1 cellular context compared by ENCODE assay signal in the genomic region with DNA sequence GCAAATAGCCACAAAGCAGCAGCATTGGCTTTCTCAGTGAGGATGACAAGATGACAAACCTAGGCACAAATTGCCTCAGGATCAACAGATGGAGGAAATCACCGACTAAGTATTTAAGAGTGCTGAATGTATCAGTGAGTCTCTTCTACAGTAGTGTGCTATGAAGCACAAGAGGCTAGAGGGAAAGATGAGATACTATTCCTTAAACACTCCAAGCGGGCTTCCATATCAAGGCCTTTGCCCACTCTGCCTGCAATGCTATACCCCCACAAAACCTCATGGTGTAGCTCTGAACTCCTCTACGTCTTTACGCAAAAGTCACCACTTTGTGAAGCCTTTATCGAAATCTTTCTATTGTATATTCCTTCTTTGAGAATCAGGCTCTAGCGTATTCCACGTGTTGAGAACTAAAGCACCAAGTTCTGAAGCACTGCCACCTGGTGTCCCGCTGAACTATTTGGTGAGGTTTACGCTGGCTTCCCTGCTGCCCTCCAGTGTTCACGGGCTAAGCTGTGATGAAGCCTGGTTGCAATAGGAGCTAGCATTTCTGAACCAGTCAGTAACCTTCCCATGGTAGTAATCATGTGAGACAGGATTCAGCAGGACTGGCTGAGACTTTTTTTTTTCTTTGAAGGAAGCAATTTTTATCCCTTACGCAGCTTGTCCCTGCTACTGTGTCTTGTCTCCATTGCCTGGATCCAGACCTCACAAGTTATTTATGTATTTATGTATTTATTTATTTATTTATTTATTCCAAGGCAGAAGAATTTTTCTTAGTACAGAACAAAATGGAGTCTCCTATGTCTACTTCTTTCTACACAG.
TF ChIP-seq lines count a peak whose summit lies in the region.

No MANE protein-coding gene starts in this region.

TF ChIP-seq in SK-N-SH, 30 proteins besides CTCF, POLR2A, EP300 and RAD21 (continued from another document):
- TF ChIP-seq, protein P1, sequence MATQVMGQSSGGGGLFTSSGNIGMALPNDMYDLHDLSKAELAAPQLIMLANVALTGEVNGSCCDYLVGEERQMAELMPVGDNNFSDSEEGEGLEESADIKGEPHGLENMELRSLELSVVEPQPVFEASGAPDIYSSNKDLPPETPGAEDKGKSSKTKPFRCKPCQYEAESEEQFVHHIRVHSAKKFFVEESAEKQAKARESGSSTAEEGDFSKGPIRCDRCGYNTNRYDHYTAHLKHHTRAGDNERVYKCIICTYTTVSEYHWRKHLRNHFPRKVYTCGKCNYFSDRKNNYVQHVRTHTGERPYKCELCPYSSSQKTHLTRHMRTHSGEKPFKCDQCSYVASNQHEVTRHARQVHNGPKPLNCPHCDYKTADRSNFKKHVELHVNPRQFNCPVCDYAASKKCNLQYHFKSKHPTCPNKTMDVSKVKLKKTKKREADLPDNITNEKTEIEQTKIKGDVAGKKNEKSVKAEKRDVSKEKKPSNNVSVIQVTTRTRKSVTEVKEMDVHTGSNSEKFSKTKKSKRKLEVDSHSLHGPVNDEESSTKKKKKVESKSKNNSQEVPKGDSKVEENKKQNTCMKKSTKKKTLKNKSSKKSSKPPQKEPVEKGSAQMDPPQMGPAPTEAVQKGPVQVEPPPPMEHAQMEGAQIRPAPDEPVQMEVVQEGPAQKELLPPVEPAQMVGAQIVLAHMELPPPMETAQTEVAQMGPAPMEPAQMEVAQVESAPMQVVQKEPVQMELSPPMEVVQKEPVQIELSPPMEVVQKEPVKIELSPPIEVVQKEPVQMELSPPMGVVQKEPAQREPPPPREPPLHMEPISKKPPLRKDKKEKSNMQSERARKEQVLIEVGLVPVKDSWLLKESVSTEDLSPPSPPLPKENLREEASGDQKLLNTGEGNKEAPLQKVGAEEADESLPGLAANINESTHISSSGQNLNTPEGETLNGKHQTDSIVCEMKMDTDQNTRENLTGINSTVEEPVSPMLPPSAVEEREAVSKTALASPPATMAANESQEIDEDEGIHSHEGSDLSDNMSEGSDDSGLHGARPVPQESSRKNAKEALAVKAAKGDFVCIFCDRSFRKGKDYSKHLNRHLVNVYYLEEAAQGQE (IDR thresholded peaks at IDR 0.05; ENCODE audit: low read depth, low read length), result no peak
- TF ChIP-seq, protein P2, sequence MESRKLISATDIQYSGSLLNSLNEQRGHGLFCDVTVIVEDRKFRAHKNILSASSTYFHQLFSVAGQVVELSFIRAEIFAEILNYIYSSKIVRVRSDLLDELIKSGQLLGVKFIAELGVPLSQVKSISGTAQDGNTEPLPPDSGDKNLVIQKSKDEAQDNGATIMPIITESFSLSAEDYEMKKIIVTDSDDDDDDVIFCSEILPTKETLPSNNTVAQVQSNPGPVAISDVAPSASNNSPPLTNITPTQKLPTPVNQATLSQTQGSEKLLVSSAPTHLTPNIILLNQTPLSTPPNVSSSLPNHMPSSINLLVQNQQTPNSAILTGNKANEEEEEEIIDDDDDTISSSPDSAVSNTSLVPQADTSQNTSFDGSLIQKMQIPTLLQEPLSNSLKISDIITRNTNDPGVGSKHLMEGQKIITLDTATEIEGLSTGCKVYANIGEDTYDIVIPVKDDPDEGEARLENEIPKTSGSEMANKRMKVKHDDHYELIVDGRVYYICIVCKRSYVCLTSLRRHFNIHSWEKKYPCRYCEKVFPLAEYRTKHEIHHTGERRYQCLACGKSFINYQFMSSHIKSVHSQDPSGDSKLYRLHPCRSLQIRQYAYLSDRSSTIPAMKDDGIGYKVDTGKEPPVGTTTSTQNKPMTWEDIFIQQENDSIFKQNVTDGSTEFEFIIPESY (IDR thresholded peaks at IDR 0.05; ENCODE audit: borderline replicate concordance, low read depth), result no peak
- TF ChIP-seq FOXM1 (IDR thresholded peaks at IDR 0.05; ENCODE audit: low read depth), result no peak
- TF ChIP-seq MEF2A (IDR thresholded peaks at IDR 0.05; ENCODE audit: borderline replicate concordance, low read depth), result no peak
- no peak for TF ChIP-seq RXRA (IDR thresholded peaks at IDR 0.05; ENCODE audit: borderline replicate concordance, low read depth)
- TF ChIP-seq SMC3 (IDR thresholded peaks at IDR 0.05; ENCODE audit: low read depth, low read length), result peak; percentile 34
- no peak for TF ChIP-seq GATA2 (CRISPR knock-in tag; IDR thresholded peaks at IDR 0.05)
TF ChIP-seq in SK-N-SH: peak in this region for 1.
